In genomic region chr15:40379374-40379773, GRCh38 we compare ENCODE assay signal across 26 cellular contexts. TPM values are rescaled to one million over a fixed set of nuclear protein-coding genes. Genes with fewer than 3 reads are reported as not detected.
DNase-seq lines count a peak whose midpoint lies in the region; ATAC-seq, FAIRE-seq and TF ChIP-seq lines count a peak whose summit lies in the region.
"Had no signal": no experiment of that assay in that cellular context is flagged by ENCODE, and none has a peak within 500 bp of the region (broad histone marks: within the 10 kb centered on the region; RNA-seq: fewer than 3 reads in every experiment).

No MANE protein-coding gene starts in this region.

- H3K27me3 Mint-ChIP-seq in HFFc6 (ENCODE audit: insufficient read depth) (peaks cover 1% of the 10 kb centered on the region; the same call in 1 of the 2 replicates), chondrocyte (ENCODE audit: low read depth) (no peaks in the 10 kb centered on the region)
- H3K27me3 Mint-ChIP-seq: naive thymus-derived CD8-positive, alpha-beta T cell had no signal

- H2BK5ac ChIP-seq in trophoblast cell (ENCODE audit: low read depth, low read length, poor library complexity) = no peak overlapping the region

- H3K27ac ChIP-seq in ACC112 (ENCODE audit: low read depth, low read length) (peak overlapping the region; percentile 70; the same call in 1 of the 2 replicates), trophoblast cell (ENCODE audit: low read depth, low read length) (no peak overlapping the region)
- H3K27ac ChIP-seq: BLaER1 treated with 17β-estradiol and CSF1 and Interleukin-3, amounts not matched to agents 10 nM and 100 nM; hepatocyte; transverse colon had no signal

- no peak overlapping the region for H3K18ac ChIP-seq in trophoblast cell (ENCODE audit: low read length)

- H2BK12ac ChIP-seq in trophoblast cell (ENCODE audit: low read length) = no peak overlapping the region

- H4K12ac ChIP-seq in trophoblast cell (ENCODE audit: low read depth, low read length) = no peak overlapping the region

- H3K4me1 ChIP-seq in ACC112 (ENCODE audit: control insufficient read depth, insufficient read depth, low read length, unreplicated experiment) (peaks cover 17% of the 10 kb centered on the region), trophoblast cell (ENCODE audit: control insufficient read depth in 1 of 2, insufficient read depth in 2 of 2, low read length in 2 of 2) (peaks cover 0 to 5% of the 10 kb centered on the region in 2 experiments)

- H3K4me3 Mint-ChIP-seq in HFFc6 (peak overlapping the region; percentile 46; the same call in 1 of the 2 replicates), chondrocyte (ENCODE audit: unreplicated experiment) (no peak overlapping the region)
- H3K4me3 Mint-ChIP-seq: activated naive CD4-positive, alpha-beta T cell treated with anti-CD3 and anti-CD28 coated beads, Interleukin-2, amount 10 ng/mL, durations not matched to agents 7 days and 5 days; H9; naive thymus-derived CD8-positive, alpha-beta T cell had no signal

- H3K79me1 ChIP-seq in trophoblast cell (ENCODE audit: low read length) = peaks cover 6% of the 10 kb centered on the region

- H3K4me1 Mint-ChIP-seq in HFFc6 (ENCODE audit: low read depth) (peaks cover 53% of the 10 kb centered on the region), chondrocyte (ENCODE audit: low read depth) (peaks cover 29% of the 10 kb centered on the region)

- no peaks in the 10 kb centered on the region for H3K27me3 ChIP-seq in ACC112 (ENCODE audit: insufficient read depth, low read length)
- no peaks in the 10 kb centered on the region for H3K27me3 ChIP-seq in trophoblast cell (ENCODE audit: insufficient read depth, low read length)
- H3K27me3 ChIP-seq: BLaER1 treated with 17β-estradiol and CSF1 and Interleukin-3, amounts not matched to agents 10 nM and 100 nM; hepatocyte; left lung; MG63; spleen; transverse colon had no signal

- H3K79me2 ChIP-seq in ACC112 (ENCODE audit: control insufficient read depth, insufficient read depth, low read length, unreplicated experiment) (peaks cover 16% of the 10 kb centered on the region), trophoblast cell (ENCODE audit: control insufficient read depth, insufficient read depth, low read length, poor library complexity) (peaks cover 5% of the 10 kb centered on the region)

- H3K4ac ChIP-seq in trophoblast cell (ENCODE audit: low read depth, low read length) = no peak overlapping the region

- H2BK120ac ChIP-seq in trophoblast cell (ENCODE audit: insufficient read depth, low read length, poor library complexity) = no peak overlapping the region

- FAIRE-seq in GM19239 (lab: Jason Lieb, UNC) (no peak), HTR-8/SVneo (lab: Jason Lieb, UNC) (no peak)
- FAIRE-seq: colon, G401.6 had no signal

- no peak overlapping the region for H3K9ac ChIP-seq in trophoblast cell (ENCODE audit: low read length)
- H3K9ac ChIP-seq: BLaER1 treated with 17β-estradiol and CSF1 and Interleukin-3, amounts not matched to agents 10 nM and 100 nM had no signal

- H2AK5ac ChIP-seq in trophoblast cell (ENCODE audit: low read length) = no peak overlapping the region

- ATAC-seq in HG03095 (IDR thresholded peaks at IDR 0.05; ENCODE audit: unreplicated experiment) = no peak
- ATAC-seq: naive thymus-derived CD8-positive, alpha-beta T cell had no signal

- no peak overlapping the region for H3K14ac ChIP-seq in trophoblast cell (ENCODE audit: low read length)

- H4K8ac ChIP-seq in trophoblast cell (ENCODE audit: low read depth, low read length) = no peak overlapping the region

- H2AFZ ChIP-seq in ACC112 (ENCODE audit: low read length, unreplicated experiment) = peak overlapping the region; percentile 24
- H2AFZ ChIP-seq in trophoblast cell (ENCODE audit: insufficient read depth, low read length, poor library complexity) = no peak overlapping the region
- H2AFZ ChIP-seq: hepatocyte had no signal

- no peak overlapping the region for H3K4me3 ChIP-seq in ACC112 (ENCODE audit: low read depth, low read length)
- no peak overlapping the region for H3K4me3 ChIP-seq in trophoblast cell (ENCODE audit: low read depth, low read length)
- H3K4me3 ChIP-seq: BLaER1 treated with 17β-estradiol and CSF1 and Interleukin-3, amounts not matched to agents 10 nM and 100 nM; hepatocyte; left lung; MG63; spleen; transverse colon had no signal

- H3K9me3 Mint-ChIP-seq in HFFc6 (0 out of 2 replicates have a peak, but pooled peaks cover 4% of the 10 kb centered on the region), chondrocyte (ENCODE audit: low read depth) (no peaks in the 10 kb centered on the region)
- H3K9me3 Mint-ChIP-seq: activated naive CD4-positive, alpha-beta T cell treated with anti-CD3 and anti-CD28 coated beads, Interleukin-2, amount 10 ng/mL, durations not matched to agents 7 days and 5 days; H9; naive thymus-derived CD8-positive, alpha-beta T cell had no signal

- H3K27ac Mint-ChIP-seq in HFFc6 (peak overlapping the region; percentile 84), chondrocyte (ENCODE audit: unreplicated experiment) (peak overlapping the region; percentile 89)
- H3K27ac Mint-ChIP-seq: activated naive CD4-positive, alpha-beta T cell treated with anti-CD3 and anti-CD28 coated beads, Interleukin-2, amount 10 ng/mL, durations not matched to agents 7 days and 5 days; H9; naive thymus-derived CD8-positive, alpha-beta T cell had no signal

- H3K23ac ChIP-seq in trophoblast cell (ENCODE audit: low read length) = no peak overlapping the region

- no peak overlapping the region for H4K91ac ChIP-seq in trophoblast cell (ENCODE audit: low read depth, low read length)

- TF ChIP-seq CTCF in HFFc6 (IDR thresholded peaks at IDR 0.05) = no peak
- TF ChIP-seq CTCF in chondrocyte (IDR thresholded peaks at IDR 0.05) = no peak

- H3K4me2 ChIP-seq in trophoblast cell (ENCODE audit: low read length) = no peak overlapping the region
- H3K4me2 ChIP-seq: hepatocyte had no signal

- H3K36me3 Mint-ChIP-seq in HFFc6 (ENCODE audit: low read depth) (peaks cover 9% of the 10 kb centered on the region; the same call in 1 of the 2 replicates), chondrocyte (ENCODE audit: low read depth) (no peaks in the 10 kb centered on the region)
- H3K36me3 Mint-ChIP-seq: naive thymus-derived CD8-positive, alpha-beta T cell had no signal

- 100% methylated on average over 1 of the region's 4 CpGs for WGBS in trophoblast cell (ENCODE audit: extremely low coverage, insufficient coverage, insufficient read length)

- DNase-seq in HFFc6 (no peak), chondrocyte (ENCODE audit: low spot score) (no peak), trophoblast cell (peak; percentile 18 to 66), DMS 273 (lab: John Stamatoyannopoulos, UW; ENCODE audit: unreplicated experiment) (no peak), GM19239 (ENCODE audit: insufficient read length, low spot score) (no peak), HTR-8/SVneo (ENCODE audit: insufficient read length, low spot score) (no peak)
- DNase-seq: activated CD4-positive, alpha-beta T cell treated with anti-CD3 and anti-CD28 coated beads, Interleukin-2, amount 50 U/mL, for 4 hours; activated naive CD4-positive, alpha-beta T cell treated with anti-CD3 and anti-CD28 coated beads, Interleukin-2, amount 10 ng/mL, durations not matched to agents 7 days and 5 days; effector memory CD4-positive, alpha-beta T cell; H9; naive thymus-derived CD8-positive, alpha-beta T cell; NCI-H1417; NCI-H774; RPMI8226; spleen had no signal

- H3K36me3 ChIP-seq in ACC112 (ENCODE audit: insufficient read depth, low read length) (no peaks in the 10 kb centered on the region), trophoblast cell (ENCODE audit: control insufficient read depth in 1 of 2, insufficient read depth in 2 of 2, low read length in 2 of 2) (no peaks in the 10 kb centered on the region)
- H3K36me3 ChIP-seq: left lung, MG63, spleen, transverse colon had no signal

- H3K9me3 ChIP-seq in trophoblast cell (ENCODE audit: insufficient read depth, low read depth, low read length) = no peaks in the 10 kb centered on the region
- H3K9me3 ChIP-seq: BLaER1 treated with 17β-estradiol and CSF1 and Interleukin-3, amounts not matched to agents 10 nM and 100 nM; left lung; spleen; transverse colon had no signal

RNA-seq across cellular contexts. Expression of gene KNSTRN, which starts 3.1 kb away (rescaled TPM):
- total RNA-seq in HFFc6 (2021; fragmentation: NEBNext Ultra II Directional; extraction: Animal tissue kit (Norgen Biotek cat#: 25700)) = 10 to 100 TPM; 26.2 to 49.7 (median 47.5) TPM
- 20.9 to 28.4 TPM (median 27.9 TPM) in 3 replicates for total RNA-seq in chondrocyte
- 28.5 and 32.1 TPM in 2 replicates for polyA plus RNA-seq in trophoblast cell (2013)

RNA-seq across cellular contexts. Expression of gene DISP2, which starts 21.4 kb away (rescaled TPM):
- total RNA-seq in HFFc6 (2021; fragmentation: NEBNext Ultra II Directional; extraction: Animal tissue kit (Norgen Biotek cat#: 25700)) = under 1 TPM; 0.03 to 0.26 (median 0.21) TPM
- total RNA-seq in chondrocyte = 1.3 to 2.2 TPM (median 1.4 TPM) in 3 replicates
- 0.34 and 0.35 TPM in 2 replicates for polyA plus RNA-seq in trophoblast cell (2013)

RNA-seq across cellular contexts. Expression of gene IVD, which starts 26.2 kb away (rescaled TPM):
- 10 to 100 TPM; 48.5 to 69.9 (median 50.4) TPM for total RNA-seq in HFFc6 (2021; fragmentation: NEBNext Ultra II Directional; extraction: Animal tissue kit (Norgen Biotek cat#: 25700))
- 42.0 to 58.9 TPM (median 42.5 TPM) in 3 replicates for total RNA-seq in chondrocyte
- 9.5 and 9.7 TPM in 2 replicates for polyA plus RNA-seq in trophoblast cell (2013)

RNA-seq across cellular contexts. Expression of gene PHGR1, which starts 28.5 kb away (rescaled TPM):
- not detected for total RNA-seq in HFFc6 (2021; fragmentation: NEBNext Ultra II Directional; extraction: Animal tissue kit (Norgen Biotek cat#: 25700))
- total RNA-seq in chondrocyte = not detected in 3 replicates
- polyA plus RNA-seq in trophoblast cell (2013) = not detected in 2 replicates
- total RNA-seq: bronchial epithelial cell; esophagus mucosa; H9; left lung; naive thymus-derived CD8-positive, alpha-beta T cell; spleen had no signal
- polyA plus RNA-seq: naive thymus-derived CD8-positive, alpha-beta T cell had no signal

RNA-seq across cellular contexts. Expression of gene CCDC9B, which starts 38.6 kb away (rescaled TPM):
- 10 to 100 TPM; 54.3 to 92.3 (median 57.9) TPM for total RNA-seq in HFFc6 (2021; fragmentation: NEBNext Ultra II Directional; extraction: Animal tissue kit (Norgen Biotek cat#: 25700))
- total RNA-seq in chondrocyte = 55.4 to 60.0 TPM (median 58.0 TPM) in 3 replicates
- polyA plus RNA-seq in trophoblast cell (2013) = 0.15 and 0.31 TPM in 2 replicates

Comparison
In these comparisons a context has a peak if more than half of its experiments do, and no peak if none do; other contexts are left out.
1. DNase-seq: peak in trophoblast cell (2 of 2); none in HFFc6 (single experiment), chondrocyte (single experiment), DMS 273 (single experiment), GM19239 (single experiment) and HTR-8/SVneo (single experiment).